In genomic region chr11:125110996-125111340, GRCh38 we compare ENCODE assay signal across 8 cellular contexts.
DNase-seq lines count a peak whose midpoint lies in the region; ATAC-seq lines count a peak whose summit lies in the region.

No MANE protein-coding gene starts in this region.

- H3K9me3 Mint-ChIP-seq in activated naive CD4-positive, alpha-beta T cell treated with anti-CD3 and anti-CD28 coated beads, Interleukin-2, amount 10 ng/mL, durations not matched to agents 7 days and 5 days: peaks cover 5% of the 10 kb centered on the region

- peak overlapping the region; percentile 92 for H3K27ac Mint-ChIP-seq in activated naive CD4-positive, alpha-beta T cell treated with anti-CD3 and anti-CD28 coated beads, Interleukin-2, amount 10 ng/mL, durations not matched to agents 7 days and 5 days

- H3K4me1 Mint-ChIP-seq in activated naive CD4-positive, alpha-beta T cell treated with anti-CD3 and anti-CD28 coated beads, Interleukin-2, amount 10 ng/mL, durations not matched to agents 7 days and 5 days: peaks cover 24% of the 10 kb centered on the region

- DNase-seq in NCI-H510A treated with DMSO at 0.1 percent for 48 hours (lab: John Stamatoyannopoulos, UW): peak; percentile 44
- no peak for DNase-seq in NCI-H510A (lab: John Stamatoyannopoulos, UW)
- DNase-seq in Kasumi-1 (lab: John Stamatoyannopoulos, UW): peak; percentile 29 to 48
- peak; percentile 30 for DNase-seq in activated naive CD4-positive, alpha-beta T cell treated with anti-CD3 and anti-CD28 coated beads, Interleukin-2, amount 10 ng/mL, durations not matched to agents 7 days and 5 days
- DNase-seq in iPS-NIHi11 (ENCODE audit: low spot score): peak; percentile 18
- peak; percentile 36 for DNase-seq in stimulated activated CD8-positive, alpha-beta memory T cell treated with anti-CD3 and anti-CD28 coated beads, Interleukin-4, amount 100 ng/mL, for 48 hours
- no peak for DNase-seq in NCI-H1694 (lab: John Stamatoyannopoulos, UW)

- peaks cover 3% of the 10 kb centered on the region for H3K36me3 Mint-ChIP-seq in activated naive CD4-positive, alpha-beta T cell treated with anti-CD3 and anti-CD28 coated beads, Interleukin-2, amount 10 ng/mL, durations not matched to agents 7 days and 5 days

- CTCF ChIA-PET in activated naive CD4-positive, alpha-beta T cell treated with anti-CD3 and anti-CD28 coated beads, Interleukin-2, amount 10 ng/mL, durations not matched to agents 7 days and 5 days (lab: Charles Lee): interaction anchor here (1.2 to 4.8 kb wide), 4 partner anchors 13 to 31 kb away, joined by 3 to 20 read pairs (median 5); no protein-coding TSS in a partner anchor

- H3K4me3 Mint-ChIP-seq in activated naive CD4-positive, alpha-beta T cell treated with anti-CD3 and anti-CD28 coated beads, Interleukin-2, amount 10 ng/mL, durations not matched to agents 7 days and 5 days: peak overlapping the region; percentile 96

- no peak for ATAC-seq in GM21390 (IDR thresholded peaks at IDR 0.05; ENCODE audit: unreplicated experiment)

- peaks cover 14% of the 10 kb centered on the region for H3K27me3 Mint-ChIP-seq in activated naive CD4-positive, alpha-beta T cell treated with anti-CD3 and anti-CD28 coated beads, Interleukin-2, amount 10 ng/mL, durations not matched to agents 7 days and 5 days

Comparison
In these comparisons a context has a peak if more than half of its experiments do, and no peak if none do; other contexts are left out.
1. DNase-seq: peak in NCI-H510A treated with DMSO at 0.1 percent for 48 hours (single experiment), Kasumi-1 (2 of 2), activated naive CD4-positive, alpha-beta T cell treated with anti-CD3 and anti-CD28 coated beads, Interleukin-2, amount 10 ng/mL, durations not matched to agents 7 days and 5 days (single experiment), iPS-NIHi11 (single experiment) and stimulated activated CD8-positive, alpha-beta memory T cell treated with anti-CD3 and anti-CD28 coated beads, Interleukin-4, amount 100 ng/mL, for 48 hours (single experiment); none in NCI-H510A (single experiment) and NCI-H1694 (single experiment).